9 cellular contexts compared by ENCODE assay signal in genomic region chr1:225778412-225778669, GRCh38. TPM values are rescaled to one million over a fixed set of nuclear protein-coding genes. Genes with fewer than 3 reads are reported as not detected.
DNase-seq lines count a peak whose midpoint lies in the region; ATAC-seq and TF ChIP-seq lines count a peak whose summit lies in the region.
"Had no signal": no experiment of that assay in that cellular context is flagged by ENCODE, and none has a peak within 500 bp of the region (broad histone marks: within the 10 kb centered on the region; RNA-seq: fewer than 3 reads in every experiment).

No MANE protein-coding gene starts in this region.

- peaks cover 5 to 31% (median 13%) of the 10 kb centered on the region in 3 donors for H3K36me3 Mint-ChIP-seq in naive thymus-derived CD8-positive, alpha-beta T cell

- peaks cover 42% of the 10 kb centered on the region for H4K20me1 ChIP-seq in smooth muscle cell (ENCODE audit: low read depth)

- ATAC-seq in HG02938 (IDR thresholded peaks at IDR 0.05; ENCODE audit: unreplicated experiment), result no peak
- ATAC-seq in GM18867 (IDR thresholded peaks at IDR 0.05; ENCODE audit: unreplicated experiment), result no peak
- no peak for ATAC-seq in naive thymus-derived CD8-positive, alpha-beta T cell

- peak overlapping the region; percentile 94 for H3K27ac ChIP-seq in smooth muscle cell (ENCODE audit: low read depth)

- peaks cover 7% of the 10 kb centered on the region for H3K4me1 ChIP-seq in iPS-15b (ENCODE audit: control insufficient read depth, insufficient read depth, low read length)
- H3K4me1 ChIP-seq in smooth muscle cell (ENCODE audit: low read depth), result peaks cover 41% of the 10 kb centered on the region

- H3K9me3 Mint-ChIP-seq in naive thymus-derived CD8-positive, alpha-beta T cell, result peaks cover 0 to 9% (median 0%) of the 10 kb centered on the region in 9 donors
- H3K9me3 Mint-ChIP-seq: dendritic cell treated with granulocyte-macrophage colony-stimulating factor and Interleukin-4, amounts not matched to agents 40 ng/mL and 50 ng/mL, for 4 days had no signal

- no peaks in the 10 kb centered on the region for H3K36me3 ChIP-seq in iPS-15b (ENCODE audit: control insufficient read depth, insufficient read depth, low read length)
- no peaks in the 10 kb centered on the region for H3K36me3 ChIP-seq in smooth muscle cell (ENCODE audit: low read depth)

- POLR2A ChIA-PET in naive thymus-derived CD8-positive, alpha-beta T cell (lab: Charles Lee), result interaction anchor here (0.9 to 3.8 kb wide), 36 partner anchors 10 to 875 kb away, joined by 3 to 101 read pairs (median 8); partner anchors contain the start of genes ACBD3, ENAH, EPHX1 and H3-3A

- no peaks in the 10 kb centered on the region for H3K9me3 ChIP-seq in iPS-15b (ENCODE audit: control insufficient read depth, insufficient read depth, low read length)
- no peaks in the 10 kb centered on the region for H3K9me3 ChIP-seq in smooth muscle cell (replicated peaks; ENCODE audit: low read depth)

- peak overlapping the region; percentile 88 for H2AFZ ChIP-seq in smooth muscle cell (ENCODE audit: low read depth)

- peaks cover 20 to 57% (median 49%) of the 10 kb centered on the region in 4 donors for H3K4me1 Mint-ChIP-seq in naive thymus-derived CD8-positive, alpha-beta T cell

- DNase-seq in smooth muscle cell (lab: John Stamatoyannopoulos, UW; ENCODE audit: unreplicated experiment) (no peak), hepatic stellate cell (ENCODE audit: low spot score) (no peak)
- DNase-seq in naive thymus-derived CD8-positive, alpha-beta T cell, result no peak

- no peak overlapping the region for H3K4me3 Mint-ChIP-seq in naive thymus-derived CD8-positive, alpha-beta T cell
- H3K4me3 Mint-ChIP-seq: dendritic cell treated with granulocyte-macrophage colony-stimulating factor and Interleukin-4, amounts not matched to agents 40 ng/mL and 50 ng/mL, for 4 days had no signal

- peak overlapping the region; percentile 98 for H3K4me3 ChIP-seq in GM12875 (ENCODE audit: low read depth, low read length)
- peak overlapping the region; percentile 94 for H3K4me3 ChIP-seq in WI38 (ENCODE audit: low read depth, low read length)
- peak overlapping the region; percentile 98 for H3K4me3 ChIP-seq in iPS-15b (ENCODE audit: low read depth, low read length)
- peak overlapping the region; percentile 71 for H3K4me3 ChIP-seq in smooth muscle cell

- H3K27me3 ChIP-seq in iPS-15b (ENCODE audit: control insufficient read depth, insufficient read depth, low read length) (no peaks in the 10 kb centered on the region), smooth muscle cell (ENCODE audit: low read depth) (no peaks in the 10 kb centered on the region)

- no peaks in the 10 kb centered on the region for H3K27me3 Mint-ChIP-seq in naive thymus-derived CD8-positive, alpha-beta T cell

- WGBS in smooth muscle cell (ENCODE audit: low lambda C conversion rate), result 0% methylated on average over 1 of the region's 1 CpG

- no peak overlapping the region for H3K27ac Mint-ChIP-seq in naive thymus-derived CD8-positive, alpha-beta T cell
- H3K27ac Mint-ChIP-seq: dendritic cell treated with granulocyte-macrophage colony-stimulating factor and Interleukin-4, amounts not matched to agents 40 ng/mL and 50 ng/mL, for 4 days had no signal

- peaks cover 28% of the 10 kb centered on the region for H3F3A ChIP-seq in smooth muscle cell (ENCODE audit: low read depth)

- peak overlapping the region; percentile 93 for H3K4me2 ChIP-seq in smooth muscle cell

- peaks cover 66% of the 10 kb centered on the region for H3K79me2 ChIP-seq in smooth muscle cell (ENCODE audit: low read depth)

- no peak for TF ChIP-seq CTCF in GM12875 (IDR thresholded peaks at IDR 0.05; ENCODE audit: borderline replicate concordance, insufficient read depth, low read depth, low read length)
- TF ChIP-seq CTCF in WI38 (IDR thresholded peaks at IDR 0.05; ENCODE audit: low read depth, low read length), result no peak
- no peak for TF ChIP-seq CTCF in smooth muscle cell (IDR thresholded peaks at IDR 0.05; ENCODE audit: borderline replicate concordance, insufficient read depth, poor library complexity, severe bottlenecking)

- H3K9ac ChIP-seq in iPS-15b (ENCODE audit: low read depth, low read length), result peak overlapping the region; percentile 98
- H3K9ac ChIP-seq in smooth muscle cell (ENCODE audit: low read depth), result peak overlapping the region; percentile 94

RNA-seq across cellular contexts. Expression of gene SRP9, which starts 0.7 kb away (rescaled TPM):
- total RNA-seq in smooth muscle cell, result 394 and 449 TPM in 2 replicates
- polyA plus RNA-seq in smooth muscle cell, result 301 TPM in 2 replicates
- 100 to 1,000 TPM; 168 to 181 TPM for total RNA-seq in naive thymus-derived CD8-positive, alpha-beta T cell
- polyA plus RNA-seq in naive thymus-derived CD8-positive, alpha-beta T cell, result 100 to 1,000 TPM; 273 to 350 (median 288) TPM

RNA-seq across cellular contexts. Expression of gene EPHX1, which starts 31.6 kb away (rescaled TPM):
- 9.8 and 16.1 TPM in 2 replicates for total RNA-seq in smooth muscle cell
- polyA plus RNA-seq in smooth muscle cell, result 22.2 and 29.2 TPM in 2 replicates
- total RNA-seq in naive thymus-derived CD8-positive, alpha-beta T cell, result 1 to 10 TPM; 5.4 to 5.9 TPM
- polyA plus RNA-seq in naive thymus-derived CD8-positive, alpha-beta T cell, result 1 to 10 TPM; 1.6 to 2.8 (median 2.0) TPM
